Comparison of ENCODE assay signal across 1 cellular context in genomic region chr6:36984581-36985383, GRCh38.
TF ChIP-seq lines count a peak whose summit lies in the region.

No MANE protein-coding gene starts in this region.

TF ChIP-seq in IMR-90, 13 proteins besides CTCF, POLR2A, EP300 and RAD21:
- TF ChIP-seq BHLHE40 (IDR thresholded peaks at IDR 0.05; ENCODE audit: low read depth, low read length) (peak; percentile 14; the same call in 1 of the 2 replicates), SMC3 (IDR thresholded peaks at IDR 0.05; ENCODE audit: low read depth, low read length) (0 out of 2 replicates have a peak, but pooled peaks have one; percentile 16), MXI1 (IDR thresholded peaks at IDR 0.05; ENCODE audit: borderline replicate concordance, low read depth, low read length) (no peak; the same call in 1 of the 2 replicates), RCOR1 (IDR thresholded peaks at IDR 0.05; ENCODE audit: insufficient replicate concordance, low read length) (no peak), MAZ (IDR thresholded peaks at IDR 0.05; ENCODE audit: borderline replicate concordance, low read depth, low read length) (peak; percentile 67; the same call in 1 of the 2 replicates), USF2 (IDR thresholded peaks at IDR 0.05; ENCODE audit: low read depth, low read length) (no peak), ELK1 (IDR thresholded peaks at IDR 0.05; ENCODE audit: borderline replicate concordance, low read depth, low read length) (no peak), NFE2L2 (IDR thresholded peaks at IDR 0.05; ENCODE audit: low read depth, low read length) (no peak), MAFK (IDR thresholded peaks at IDR 0.05; ENCODE audit: low read depth, low read length) (no peak), CEBPB (IDR thresholded peaks at IDR 0.05; ENCODE audit: low read depth, low read length) (no peak), FOS (IDR thresholded peaks at IDR 0.05; ENCODE audit: low read depth, low read length) (peak; percentile 34), CHD1 (IDR thresholded peaks at IDR 0.05; ENCODE audit: low read depth, low read length) (peak; percentile 78; the same call in 1 of the 2 replicates), RFX5 (IDR thresholded peaks at IDR 0.05; ENCODE audit: low read depth, low read length) (peak; percentile 59; the same call in 1 of the 2 replicates)
